In genomic region chr12:131928765-131929529, GRCh38 we compare ENCODE assay signal across 1 cellular context.
TF ChIP-seq lines count a peak whose summit lies in the region.

PUS1 (plus strand) TSS chr12:131929276; CDS start chr12:131929723, 447 bp downstream.

TF ChIP-seq in K562, 482 proteins besides CTCF, POLR2A, EP300 and RAD21 (continued from another document and continues in another):
- TF ChIP-seq ZNF639 (CRISPR knock-in tag; conservative IDR thresholded peaks at IDR 0.05 in 1 of 2, IDR thresholded peaks at IDR 0.05 in 1 of 2), result peak in 1 of 2 experiments; percentile 80; a peak in 2 of 4 replicates
- TF ChIP-seq NONO (IDR thresholded peaks at IDR 0.05; ENCODE audit: low read depth in 2 of 2, low read length in 1 of 2), result peak; percentile 64 to 84; a peak in 3 of 4 replicates
- TF ChIP-seq RAD51 (IDR thresholded peaks at IDR 0.05; ENCODE audit: borderline replicate concordance, low read depth), result peak; percentile 74
- TF ChIP-seq, protein P1, sequence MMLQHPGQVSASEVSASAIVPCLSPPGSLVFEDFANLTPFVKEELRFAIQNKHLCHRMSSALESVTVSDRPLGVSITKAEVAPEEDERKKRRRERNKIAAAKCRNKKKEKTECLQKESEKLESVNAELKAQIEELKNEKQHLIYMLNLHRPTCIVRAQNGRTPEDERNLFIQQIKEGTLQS (IDR thresholded peaks at IDR 0.05), result no peak
- TF ChIP-seq, protein P1 (CRISPR knock-in tag; conservative IDR thresholded peaks at IDR 0.05), result 0 out of 2 replicates have a peak, but pooled peaks have one; percentile 10
- 0 out of 2 replicates have a peak, but pooled peaks have one; percentile 27 for TF ChIP-seq ZNF592 (IDR thresholded peaks at IDR 0.05)
- peak; percentile 86 for TF ChIP-seq SUPT5H (IDR thresholded peaks at IDR 0.05)
- TF ChIP-seq, protein P2, sequence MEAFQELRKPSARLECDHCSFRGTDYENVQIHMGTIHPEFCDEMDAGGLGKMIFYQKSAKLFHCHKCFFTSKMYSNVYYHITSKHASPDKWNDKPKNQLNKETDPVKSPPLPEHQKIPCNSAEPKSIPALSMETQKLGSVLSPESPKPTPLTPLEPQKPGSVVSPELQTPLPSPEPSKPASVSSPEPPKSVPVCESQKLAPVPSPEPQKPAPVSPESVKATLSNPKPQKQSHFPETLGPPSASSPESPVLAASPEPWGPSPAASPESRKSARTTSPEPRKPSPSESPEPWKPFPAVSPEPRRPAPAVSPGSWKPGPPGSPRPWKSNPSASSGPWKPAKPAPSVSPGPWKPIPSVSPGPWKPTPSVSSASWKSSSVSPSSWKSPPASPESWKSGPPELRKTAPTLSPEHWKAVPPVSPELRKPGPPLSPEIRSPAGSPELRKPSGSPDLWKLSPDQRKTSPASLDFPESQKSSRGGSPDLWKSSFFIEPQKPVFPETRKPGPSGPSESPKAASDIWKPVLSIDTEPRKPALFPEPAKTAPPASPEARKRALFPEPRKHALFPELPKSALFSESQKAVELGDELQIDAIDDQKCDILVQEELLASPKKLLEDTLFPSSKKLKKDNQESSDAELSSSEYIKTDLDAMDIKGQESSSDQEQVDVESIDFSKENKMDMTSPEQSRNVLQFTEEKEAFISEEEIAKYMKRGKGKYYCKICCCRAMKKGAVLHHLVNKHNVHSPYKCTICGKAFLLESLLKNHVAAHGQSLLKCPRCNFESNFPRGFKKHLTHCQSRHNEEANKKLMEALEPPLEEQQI (IDR thresholded peaks at IDR 0.05), result no peak
- 0 out of 2 replicates have a peak, but pooled peaks have one; percentile 6 for TF ChIP-seq SMC3 (conservative IDR thresholded peaks at IDR 0.05; ENCODE audit: insufficient read depth, low read depth, low read length)
- 0 out of 2 replicates have a peak, but pooled peaks have one; percentile 2 for TF ChIP-seq NBN (IDR thresholded peaks at IDR 0.05; ENCODE audit: low read depth)
- TF ChIP-seq POLR2AphosphoS5 (IDR thresholded peaks at IDR 0.05; ENCODE audit: control insufficient read depth, insufficient read depth, low read depth, low read length), result peak; percentile 81
- no peak for TF ChIP-seq ZSCAN29 (IDR thresholded peaks at IDR 0.05)
- TF ChIP-seq ZNF197 (CRISPR knock-in tag; IDR thresholded peaks at IDR 0.05; ENCODE audit: low read depth), result no peak
- TF ChIP-seq CREM (IDR thresholded peaks at IDR 0.05; ENCODE audit: low read depth), result peak; percentile 72
- peak; percentile 78 for TF ChIP-seq L3MBTL2 (IDR thresholded peaks at IDR 0.05)
- TF ChIP-seq TAF9B (IDR thresholded peaks at IDR 0.05; ENCODE audit: partially characterized antibody), result peak; percentile 81
- peak; percentile 92 for TF ChIP-seq USF2 (CRISPR knock-in tag; IDR thresholded peaks at IDR 0.05)
- TF ChIP-seq, protein P3, sequence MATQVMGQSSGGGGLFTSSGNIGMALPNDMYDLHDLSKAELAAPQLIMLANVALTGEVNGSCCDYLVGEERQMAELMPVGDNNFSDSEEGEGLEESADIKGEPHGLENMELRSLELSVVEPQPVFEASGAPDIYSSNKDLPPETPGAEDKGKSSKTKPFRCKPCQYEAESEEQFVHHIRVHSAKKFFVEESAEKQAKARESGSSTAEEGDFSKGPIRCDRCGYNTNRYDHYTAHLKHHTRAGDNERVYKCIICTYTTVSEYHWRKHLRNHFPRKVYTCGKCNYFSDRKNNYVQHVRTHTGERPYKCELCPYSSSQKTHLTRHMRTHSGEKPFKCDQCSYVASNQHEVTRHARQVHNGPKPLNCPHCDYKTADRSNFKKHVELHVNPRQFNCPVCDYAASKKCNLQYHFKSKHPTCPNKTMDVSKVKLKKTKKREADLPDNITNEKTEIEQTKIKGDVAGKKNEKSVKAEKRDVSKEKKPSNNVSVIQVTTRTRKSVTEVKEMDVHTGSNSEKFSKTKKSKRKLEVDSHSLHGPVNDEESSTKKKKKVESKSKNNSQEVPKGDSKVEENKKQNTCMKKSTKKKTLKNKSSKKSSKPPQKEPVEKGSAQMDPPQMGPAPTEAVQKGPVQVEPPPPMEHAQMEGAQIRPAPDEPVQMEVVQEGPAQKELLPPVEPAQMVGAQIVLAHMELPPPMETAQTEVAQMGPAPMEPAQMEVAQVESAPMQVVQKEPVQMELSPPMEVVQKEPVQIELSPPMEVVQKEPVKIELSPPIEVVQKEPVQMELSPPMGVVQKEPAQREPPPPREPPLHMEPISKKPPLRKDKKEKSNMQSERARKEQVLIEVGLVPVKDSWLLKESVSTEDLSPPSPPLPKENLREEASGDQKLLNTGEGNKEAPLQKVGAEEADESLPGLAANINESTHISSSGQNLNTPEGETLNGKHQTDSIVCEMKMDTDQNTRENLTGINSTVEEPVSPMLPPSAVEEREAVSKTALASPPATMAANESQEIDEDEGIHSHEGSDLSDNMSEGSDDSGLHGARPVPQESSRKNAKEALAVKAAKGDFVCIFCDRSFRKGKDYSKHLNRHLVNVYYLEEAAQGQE (CRISPR knock-in tag; IDR thresholded peaks at IDR 0.05; ENCODE audit: low read depth), result peak; percentile 23; the same call in 1 of the 2 replicates
- peak; percentile 86 to 100; a peak in 3 of 4 replicates for TF ChIP-seq HDAC1 (IDR thresholded peaks at IDR 0.05)
- peak; percentile 88 for TF ChIP-seq KDM5B (IDR thresholded peaks at IDR 0.05; ENCODE audit: insufficient replicate concordance, low read depth, low read length)
- TF ChIP-seq EGR1 (conservative IDR thresholded peaks at IDR 0.05), result peak; percentile 55
- peak; percentile 67 for TF ChIP-seq ELF4 (CRISPR knock-in tag; IDR thresholded peaks at IDR 0.05)
- TF ChIP-seq NCOR1 (IDR thresholded peaks at IDR 0.05), result 0 out of 2 replicates have a peak, but pooled peaks have one; percentile 37
- TF ChIP-seq, protein P4, sequence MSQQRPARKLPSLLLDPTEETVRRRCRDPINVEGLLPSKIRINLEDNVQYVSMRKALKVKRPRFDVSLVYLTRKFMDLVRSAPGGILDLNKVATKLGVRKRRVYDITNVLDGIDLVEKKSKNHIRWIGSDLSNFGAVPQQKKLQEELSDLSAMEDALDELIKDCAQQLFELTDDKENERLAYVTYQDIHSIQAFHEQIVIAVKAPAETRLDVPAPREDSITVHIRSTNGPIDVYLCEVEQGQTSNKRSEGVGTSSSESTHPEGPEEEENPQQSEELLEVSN (IDR thresholded peaks at IDR 0.05; ENCODE audit: borderline replicate concordance in 1 of 2, extremely low read depth in 1 of 2, insufficient read depth in 1 of 2, insufficient read length in 1 of 2, low read depth in 1 of 2, low read length in 1 of 2, poor library complexity in 1 of 2, severe bottlenecking in 1 of 2), result peak; percentile 64 to 89
- TF ChIP-seq TAF15 (IDR thresholded peaks at IDR 0.05; ENCODE audit: low read depth, low read length), result no peak
- TF ChIP-seq AFF4 (CRISPR knock-in tag; IDR thresholded peaks at IDR 0.05), result peak; percentile 83
- no peak for TF ChIP-seq EHMT2 (IDR thresholded peaks at IDR 0.05)
- TF ChIP-seq TBP (optimal IDR thresholded peaks at IDR 0.05; ENCODE audit: low read depth, low read length), result peak; percentile 75
- peak; percentile 89 for TF ChIP-seq TAF1 (IDR thresholded peaks at IDR 0.05; ENCODE audit: control insufficient read depth, extremely low read depth, insufficient read depth, low read length, severe bottlenecking)
- no peak for TF ChIP-seq CREB1 (IDR thresholded peaks at IDR 0.05)
- TF ChIP-seq CREB1 (CRISPR knock-in tag; IDR thresholded peaks at IDR 0.05), result peak; percentile 62; the same call in 1 of the 2 replicates
- peak; percentile 15; the same call in 1 of the 2 replicates for TF ChIP-seq CREB3L1 (IDR thresholded peaks at IDR 0.05; ENCODE audit: borderline replicate concordance, low read depth)
- no peak for TF ChIP-seq ZNF232 (CRISPR knock-in tag; IDR thresholded peaks at IDR 0.05)
- 0 out of 2 replicates have a peak, but pooled peaks have one; percentile 15 for TF ChIP-seq SMAD3 (CRISPR knock-in tag; conservative IDR thresholded peaks at IDR 0.05)
